ENCODE assay signal across 5 cellular contexts in the genomic region with DNA sequence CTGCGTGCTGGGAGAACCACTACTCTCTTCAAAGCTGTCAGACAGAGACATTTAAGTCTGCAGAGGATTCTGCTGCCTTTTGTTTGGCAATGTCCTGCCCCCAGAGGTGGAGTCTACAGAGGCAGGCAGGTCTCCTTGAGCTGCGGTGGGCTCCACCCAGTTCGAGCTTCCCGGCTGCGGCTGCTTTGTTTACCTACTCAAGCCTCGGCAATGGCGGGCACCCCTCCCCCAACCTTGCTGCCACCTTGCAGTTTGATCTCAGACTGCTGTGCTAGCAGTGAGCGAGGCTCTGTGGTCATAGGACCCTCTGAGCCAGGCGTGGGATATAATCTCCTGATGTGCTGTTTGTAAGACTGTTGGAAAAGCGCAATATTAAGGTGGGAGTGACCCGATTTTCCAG. TPM values are rescaled to one million over a fixed set of nuclear protein-coding genes. Genes with fewer than 3 reads are reported as not detected.
"Had no signal": no experiment of that assay in that cellular context is flagged by ENCODE, and none has a peak within 500 bp of the region (broad histone marks: within the 10 kb centered on the region; RNA-seq: fewer than 3 reads in every experiment).

No MANE protein-coding gene starts in this region.

RNA-seq across cellular contexts. Expression of gene GNA14, which starts 39.6 kb away (rescaled TPM):
- total RNA-seq: foreskin keratinocyte, mononuclear cell had no signal
- polyA plus RNA-seq: foreskin keratinocyte; immature natural killer cell; mammary epithelial cell; naive thymus-derived CD4-positive, alpha-beta T cell had no signal
